ENCODE assay signal across 10 cellular contexts in genomic region chr6:127519469-127519785, GRCh38. TPM values are rescaled to one million over a fixed set of nuclear protein-coding genes. Genes with fewer than 3 reads are reported as not detected.
DNase-seq lines count a peak whose midpoint lies in the region; ATAC-seq and TF ChIP-seq lines count a peak whose summit lies in the region.
"Had no signal": no experiment of that assay in that cellular context is flagged by ENCODE, and none has a peak within 500 bp of the region (broad histone marks: within the 10 kb centered on the region; RNA-seq: fewer than 3 reads in every experiment).

No MANE protein-coding gene starts in this region.

- H3K9me3 Mint-ChIP-seq in endothelial cell (ENCODE audit: unreplicated experiment) = no peaks in the 10 kb centered on the region
- H3K9me3 Mint-ChIP-seq: activated B cell treated with CpG ODN at 0.5 μM for 24 hours had no signal

- H3K9ac ChIP-seq in ES-I3 (ENCODE audit: low read depth, low read length) = peak overlapping the region; percentile 62
- no peak overlapping the region for H3K9ac ChIP-seq in SK-N-MC (ENCODE audit: insufficient read length)
- H3K9ac ChIP-seq in neuronal stem cell (ENCODE audit: low read depth, low read length, poor library complexity) = no peak overlapping the region

- DNase-seq in SK-N-MC (ENCODE audit: low read depth, low spot score) = no peak
- DNase-seq in endothelial cell (ENCODE audit: low spot score) = no peak
- DNase-seq in neuronal stem cell (ENCODE audit: low spot score) = no peak
- DNase-seq in adrenal gland = no peak
- no peak for DNase-seq in dedifferentiated amniotic fluid mesenchymal stem cell (ENCODE audit: extremely low spot score)
- DNase-seq: activated B cell treated with CpG ODN at 0.5 μM for 24 hours had no signal

- no peaks in the 10 kb centered on the region for H3K9me3 ChIP-seq in ES-I3 (ENCODE audit: control insufficient read depth, insufficient read depth, low read length)
- no peaks in the 10 kb centered on the region for H3K9me3 ChIP-seq in SK-N-MC (ENCODE audit: low read depth, low read length)
- no peaks in the 10 kb centered on the region for H3K9me3 ChIP-seq in neuronal stem cell (replicated peaks in 1 of 2; ENCODE audit: control insufficient read depth in 2 of 2, insufficient read depth in 1 of 2, low read depth in 1 of 2, low read length in 2 of 2)
- no peaks in the 10 kb centered on the region for H3K9me3 ChIP-seq in adrenal gland (replicated peaks in 1 of 3)
- H3K9me3 ChIP-seq: gastroesophageal sphincter, mucosa of descending colon had no signal

- TF ChIP-seq CTCF in endothelial cell (IDR thresholded peaks at IDR 0.05; ENCODE audit: unreplicated experiment) = no peak
- TF ChIP-seq CTCF in adrenal gland (IDR thresholded peaks at IDR 0.05) = no peak

- H2BK15ac ChIP-seq in neuronal stem cell (ENCODE audit: low read length) = no peak overlapping the region

- H3K36me3 Mint-ChIP-seq in endothelial cell (ENCODE audit: low read depth, unreplicated experiment) = no peaks in the 10 kb centered on the region

- no peak for TF ChIP-seq POLR2A in adrenal gland (IDR thresholded peaks at IDR 0.05)

- no peak overlapping the region for H2BK12ac ChIP-seq in neuronal stem cell (ENCODE audit: low read length)

- no peak overlapping the region for H2BK5ac ChIP-seq in neuronal stem cell (ENCODE audit: low read length)

- no peaks in the 10 kb centered on the region for H3K79me1 ChIP-seq in neuronal stem cell (ENCODE audit: low read depth, low read length)

- no peak overlapping the region for H2AK5ac ChIP-seq in neuronal stem cell (ENCODE audit: low read depth, low read length)

- no peaks in the 10 kb centered on the region for H3K36me3 ChIP-seq in ES-I3 (ENCODE audit: insufficient read depth, low read length)
- no peaks in the 10 kb centered on the region for H3K36me3 ChIP-seq in SK-N-MC (ENCODE audit: insufficient read depth, low read length)
- H3K36me3 ChIP-seq in neuronal stem cell (replicated peaks in 1 of 2; ENCODE audit: control insufficient read depth in 2 of 2, insufficient read depth in 2 of 2, low read length in 2 of 2) = peaks cover 0 to 15% of the 10 kb centered on the region in 2 donors
- no peaks in the 10 kb centered on the region for H3K36me3 ChIP-seq in adrenal gland (replicated peaks in 1 of 2)
- H3K36me3 ChIP-seq: gastroesophageal sphincter had no signal

- intact Hi-C loops in adrenal gland (cut with DNase I) = loop anchor here in 1 of 2 donors (5.0 kb wide), 1 partner anchor 47 kb away; no protein-coding TSS in a partner anchor

- H3K27ac ChIP-seq in SK-N-MC (no peak overlapping the region), neuronal stem cell (replicated peaks; ENCODE audit: low read length) (peak overlapping the region; percentile 98), adrenal gland (no peak overlapping the region)
- H3K27ac ChIP-seq: gastroesophageal sphincter had no signal

- peak overlapping the region; percentile 95 for H3K4me3 Mint-ChIP-seq in endothelial cell (ENCODE audit: unreplicated experiment)
- H3K4me3 Mint-ChIP-seq: activated B cell treated with CpG ODN at 0.5 μM for 24 hours had no signal

- peak overlapping the region; percentile 86 for H2AFZ ChIP-seq in neuronal stem cell (ENCODE audit: low read length)

- no peak overlapping the region for H3K4ac ChIP-seq in neuronal stem cell (ENCODE audit: low read length)

- WGBS in neuronal stem cell (ENCODE audit: extremely low coverage in 2 of 2, insufficient read length in 2 of 2, insufficient replicate concordance in 1 of 2), 2 donors = no CpG with 5 or more reads among the region's 10 CpGs
- WGBS in adrenal gland, 4 donors = 3 to 10% (median 5%) methylated on average over 10 of the region's 10 CpGs

- H3K18ac ChIP-seq in neuronal stem cell (ENCODE audit: low read length) = no peak overlapping the region

- no peaks in the 10 kb centered on the region for H3K27me3 ChIP-seq in neuronal stem cell (ENCODE audit: control insufficient read depth in 3 of 3, insufficient read depth in 3 of 3, low read depth in 1 of 3, low read length in 3 of 3)
- H3K27me3 ChIP-seq in adrenal gland = peaks cover 18% of the 10 kb centered on the region

- peak overlapping the region; percentile 64 for H3K4me2 ChIP-seq in neuronal stem cell (ENCODE audit: insufficient read depth, low read length, poor library complexity, severe bottlenecking)

- no peak overlapping the region for H2BK120ac ChIP-seq in neuronal stem cell (ENCODE audit: low read depth, low read length)

- peaks cover 29% of the 10 kb centered on the region for H3K4me1 Mint-ChIP-seq in endothelial cell (ENCODE audit: unreplicated experiment)

- no peak overlapping the region for H3K14ac ChIP-seq in neuronal stem cell (ENCODE audit: low read length)

- no peak for ATAC-seq in HG03045 (IDR thresholded peaks at IDR 0.05; ENCODE audit: unreplicated experiment)
- ATAC-seq: gastroesophageal sphincter had no signal

- no peak overlapping the region for H4K8ac ChIP-seq in neuronal stem cell (ENCODE audit: low read depth, low read length)

- peak overlapping the region; percentile 75 for H3K4me3 ChIP-seq in SK-N-MC
- H3K4me3 ChIP-seq in neuronal stem cell (ENCODE audit: low read length in 2 of 2) = peak overlapping the region; percentile 78 to 86
- H3K4me3 ChIP-seq in adrenal gland = no peak overlapping the region
- H3K4me3 ChIP-seq: mucosa of descending colon had no signal

- H3K4me1 ChIP-seq in ES-I3 (ENCODE audit: insufficient read depth, low read length) = no peaks in the 10 kb centered on the region; the same call in 1 of the 2 replicates
- peaks cover 4 to 7% of the 10 kb centered on the region in 2 donors for H3K4me1 ChIP-seq in neuronal stem cell (ENCODE audit: control insufficient read depth in 2 of 2, insufficient read depth in 1 of 2, low read depth in 1 of 2, low read length in 2 of 2)
- H3K4me1 ChIP-seq in adrenal gland (replicated peaks in 1 of 2) = peaks cover 11 to 17% of the 10 kb centered on the region in 2 donors

- H3K27me3 Mint-ChIP-seq in endothelial cell (ENCODE audit: unreplicated experiment) = peaks cover 4% of the 10 kb centered on the region

- no peak overlapping the region for H3K23ac ChIP-seq in neuronal stem cell (ENCODE audit: low read depth, low read length, poor library complexity)

- peak overlapping the region; percentile 91 for H3K27ac Mint-ChIP-seq in endothelial cell (ENCODE audit: unreplicated experiment)
- H3K27ac Mint-ChIP-seq: activated B cell treated with CpG ODN at 0.5 μM for 24 hours had no signal

- no peak overlapping the region for H4K91ac ChIP-seq in neuronal stem cell (ENCODE audit: low read depth, low read length, poor library complexity)

RNA-seq across cellular contexts. Expression of gene C6orf58, which starts 57.5 kb away (rescaled TPM):
- total RNA-seq in endothelial cell (ENCODE audit: unreplicated experiment) (0.82 TPM), adrenal gland (not detected)
- not detected for polyA plus RNA-seq in neuronal stem cell (2013, experiment 1 of 2)
- polyA plus RNA-seq in neuronal stem cell (2013, experiment 2 of 2) = 0.14 TPM
- not detected for polyA plus RNA-seq in adrenal gland
- total RNA-seq: activated B cell treated with CpG ODN at 0.5 μM for 24 hours, gastroesophageal sphincter, mucosa of descending colon had no signal

Comparison
In these comparisons a context has a peak if more than half of its experiments do, and no peak if none do; other contexts are left out.
1. H3K4me3 ChIP-seq: peak in SK-N-MC (single experiment) and neuronal stem cell (2 of 2); none in adrenal gland (0 of 4).